ENCODE assay signal across 1 cellular context in the genomic region with DNA sequence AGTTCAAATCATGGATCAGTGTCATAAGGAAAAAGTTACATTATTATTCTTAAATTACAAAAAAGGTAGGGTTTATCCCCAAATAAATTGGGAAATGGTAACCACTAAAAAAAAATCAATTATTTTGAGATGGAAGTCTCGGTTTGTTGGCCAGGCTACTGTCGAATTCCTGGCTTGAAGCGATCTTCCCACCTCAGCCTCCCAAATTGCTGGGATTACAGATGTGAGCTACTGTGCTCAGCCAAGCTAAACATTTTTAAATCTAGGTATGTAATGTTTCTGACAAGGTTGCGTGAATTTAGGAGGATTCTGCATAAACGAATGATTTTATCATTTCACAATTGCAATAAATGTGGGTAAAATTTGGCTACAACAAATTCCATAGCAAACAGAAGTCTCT.
TF ChIP-seq lines count a peak whose summit lies in the region.

No MANE protein-coding gene starts in this region.

TF ChIP-seq in neural cell, 6 proteins besides CTCF, POLR2A, EP300 and RAD21 (continued from another document):
- TF ChIP-seq, protein P1, sequence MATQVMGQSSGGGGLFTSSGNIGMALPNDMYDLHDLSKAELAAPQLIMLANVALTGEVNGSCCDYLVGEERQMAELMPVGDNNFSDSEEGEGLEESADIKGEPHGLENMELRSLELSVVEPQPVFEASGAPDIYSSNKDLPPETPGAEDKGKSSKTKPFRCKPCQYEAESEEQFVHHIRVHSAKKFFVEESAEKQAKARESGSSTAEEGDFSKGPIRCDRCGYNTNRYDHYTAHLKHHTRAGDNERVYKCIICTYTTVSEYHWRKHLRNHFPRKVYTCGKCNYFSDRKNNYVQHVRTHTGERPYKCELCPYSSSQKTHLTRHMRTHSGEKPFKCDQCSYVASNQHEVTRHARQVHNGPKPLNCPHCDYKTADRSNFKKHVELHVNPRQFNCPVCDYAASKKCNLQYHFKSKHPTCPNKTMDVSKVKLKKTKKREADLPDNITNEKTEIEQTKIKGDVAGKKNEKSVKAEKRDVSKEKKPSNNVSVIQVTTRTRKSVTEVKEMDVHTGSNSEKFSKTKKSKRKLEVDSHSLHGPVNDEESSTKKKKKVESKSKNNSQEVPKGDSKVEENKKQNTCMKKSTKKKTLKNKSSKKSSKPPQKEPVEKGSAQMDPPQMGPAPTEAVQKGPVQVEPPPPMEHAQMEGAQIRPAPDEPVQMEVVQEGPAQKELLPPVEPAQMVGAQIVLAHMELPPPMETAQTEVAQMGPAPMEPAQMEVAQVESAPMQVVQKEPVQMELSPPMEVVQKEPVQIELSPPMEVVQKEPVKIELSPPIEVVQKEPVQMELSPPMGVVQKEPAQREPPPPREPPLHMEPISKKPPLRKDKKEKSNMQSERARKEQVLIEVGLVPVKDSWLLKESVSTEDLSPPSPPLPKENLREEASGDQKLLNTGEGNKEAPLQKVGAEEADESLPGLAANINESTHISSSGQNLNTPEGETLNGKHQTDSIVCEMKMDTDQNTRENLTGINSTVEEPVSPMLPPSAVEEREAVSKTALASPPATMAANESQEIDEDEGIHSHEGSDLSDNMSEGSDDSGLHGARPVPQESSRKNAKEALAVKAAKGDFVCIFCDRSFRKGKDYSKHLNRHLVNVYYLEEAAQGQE (IDR thresholded peaks at IDR 0.05; ENCODE audit: borderline replicate concordance): no peak
- no peak for TF ChIP-seq SMC3 (conservative IDR thresholded peaks at IDR 0.05; ENCODE audit: poor library complexity)
- TF ChIP-seq TAF1 (IDR thresholded peaks at IDR 0.05; ENCODE audit: low read depth): no peak
